ENCODE assay signal across 33 cellular contexts in the genomic region with DNA sequence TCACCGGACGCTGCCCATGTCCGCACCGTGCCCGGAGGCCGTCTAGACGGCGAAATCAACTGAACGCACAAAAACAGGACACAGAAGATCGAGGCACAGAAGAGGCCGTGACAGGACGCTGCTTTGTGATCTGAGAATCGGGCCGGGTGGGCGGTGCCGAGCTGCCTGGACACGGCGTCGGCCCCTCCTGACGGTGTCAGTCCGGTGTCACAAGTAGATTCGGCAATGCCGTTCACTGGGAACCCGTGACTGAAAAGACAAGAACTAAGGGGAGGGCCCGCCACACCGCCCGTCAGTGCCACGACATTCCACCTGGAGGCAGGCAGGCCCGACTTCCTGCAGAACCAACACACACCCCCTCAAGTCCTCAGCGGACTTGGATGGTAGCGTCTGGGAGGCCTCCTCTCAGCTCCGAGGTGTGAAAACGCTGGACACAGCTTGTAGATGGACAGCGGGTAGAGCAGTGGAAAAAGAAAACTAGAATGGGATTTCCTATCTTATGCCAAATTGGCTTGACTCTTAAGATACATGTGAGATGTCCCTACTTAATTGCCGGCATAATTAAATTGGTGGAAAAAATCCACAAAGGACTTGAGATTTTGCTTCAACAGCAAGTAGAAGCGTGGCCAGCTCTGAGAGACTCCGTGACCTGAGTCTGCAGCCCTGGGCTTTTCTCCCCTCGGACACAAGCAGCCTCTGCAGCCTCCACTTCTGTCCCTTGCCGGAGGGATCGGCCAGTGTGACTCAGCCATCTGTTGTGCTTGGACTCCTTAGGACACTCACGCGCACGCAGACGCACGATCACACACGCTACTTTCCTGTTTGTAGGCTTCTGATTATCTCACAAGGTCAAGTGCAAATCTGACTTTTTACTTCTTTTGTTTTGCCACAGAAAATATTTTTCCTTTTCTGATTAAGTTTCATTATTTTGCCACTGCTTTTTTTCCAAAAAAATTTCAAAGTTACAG.
DNase-seq lines count a peak whose midpoint lies in the region; ATAC-seq, FAIRE-seq and TF ChIP-seq lines count a peak whose summit lies in the region.
"Had no signal": no experiment of that assay in that cellular context is flagged by ENCODE, and none has a peak within 500 bp of the region (broad histone marks: within the 10 kb centered on the region; RNA-seq: fewer than 3 reads in every experiment).

No MANE protein-coding gene starts in this region.

- H3K4me1 ChIP-seq in right lobe of liver (no peaks in the 10 kb centered on the region), HepG2 (ENCODE audit: insufficient read depth, low read length) (no peaks in the 10 kb centered on the region)
- H3K4me1 ChIP-seq: gastroesophageal sphincter had no signal

- TF ChIP-seq RAD21 in HepG2 (CRISPR knock-in tag; IDR thresholded peaks at IDR 0.05) = no peak

- WGBS in right lobe of liver (ENCODE audit: insufficient coverage, low coverage, low lambda C conversion rate, missing lambda C conversion rate) = 87% methylated on average over 29 of the region's 46 CpGs
- 97% methylated on average over 45 of the region's 46 CpGs for WGBS in HepG2 (ENCODE audit: low lambda C conversion rate)

- no peaks in the 10 kb centered on the region for H3K4me1 Mint-ChIP-seq in progenitor cell of endocrine pancreas (ENCODE audit: low read depth)
- H3K4me1 Mint-ChIP-seq: activated CD4-positive, alpha-beta T cell treated with anti-CD3 and anti-CD28 coated beads for 36 hours; activated naive CD8-positive, alpha-beta T cell treated with anti-CD3 and anti-CD28 coated beads, Interleukin-2, amount 50 U/mL, for 24 hours; CD4-positive, CD25-positive, alpha-beta regulatory T cell; natural killer cell; stimulated activated memory B cell treated with anti-CD40 and anti-IgM and Interleukin-4, amounts not matched to agents 10 μg/mL and 1 μg/mL and 100 μg/mL, for 72 hours had no signal

- CTCF ChIA-PET in HepG2 (lab: Yijun Ruan, JAX; ENCODE audit: low intra/inter-chr PET ratio, low total read pairs) = no interaction called here

- TF ChIP-seq POLR2A in right lobe of liver (IDR thresholded peaks at IDR 0.05) = no peak
- no peak for TF ChIP-seq POLR2A in HepG2 (IDR thresholded peaks at IDR 0.05; ENCODE audit: insufficient read depth in 1 of 2, low read depth in 2 of 2, low read length in 2 of 2)

- H3K36me3 Mint-ChIP-seq in progenitor cell of endocrine pancreas (ENCODE audit: insufficient read depth) = peaks cover 22% of the 10 kb centered on the region
- H3K36me3 Mint-ChIP-seq: natural killer cell; stimulated activated memory B cell treated with anti-CD40 and anti-IgM and Interleukin-4, amounts not matched to agents 10 μg/mL and 1 μg/mL and 100 μg/mL, for 72 hours had no signal

- H3K27ac Mint-ChIP-seq in progenitor cell of endocrine pancreas = peak overlapping the region; percentile 13
- H3K27ac Mint-ChIP-seq: activated CD4-positive, alpha-beta T cell treated with anti-CD3 and anti-CD28 coated beads for 36 hours; activated naive CD8-positive, alpha-beta T cell treated with anti-CD3 and anti-CD28 coated beads, Interleukin-2, amount 50 U/mL, for 24 hours; CD4-positive, CD25-positive, alpha-beta regulatory T cell; effector memory CD8-positive, alpha-beta T cell; HFFc6; natural killer cell; stimulated activated memory B cell treated with anti-CD40 and anti-IgM and Interleukin-4, amounts not matched to agents 10 μg/mL and 1 μg/mL and 100 μg/mL, for 72 hours had no signal

- H3K9ac ChIP-seq in HepG2 (ENCODE audit: insufficient read depth, low read depth, low read length) = no peak overlapping the region
- H3K9ac ChIP-seq: GM23248 had no signal

- no peaks in the 10 kb centered on the region for H3K9me3 Mint-ChIP-seq in progenitor cell of endocrine pancreas (ENCODE audit: low read depth)
- H3K9me3 Mint-ChIP-seq: effector memory CD8-positive, alpha-beta T cell; HFFc6; natural killer cell; stimulated activated memory B cell treated with anti-CD40 and anti-IgM and Interleukin-4, amounts not matched to agents 10 μg/mL and 1 μg/mL and 100 μg/mL, for 72 hours had no signal

- no peaks in the 10 kb centered on the region for H3K27me3 Mint-ChIP-seq in progenitor cell of endocrine pancreas
- H3K27me3 Mint-ChIP-seq: activated naive CD8-positive, alpha-beta T cell treated with anti-CD3 and anti-CD28 coated beads, Interleukin-2, amount 50 U/mL, for 24 hours; CD4-positive, CD25-positive, alpha-beta regulatory T cell; effector memory CD8-positive, alpha-beta T cell; stimulated activated memory B cell treated with anti-CD40 and anti-IgM and Interleukin-4, amounts not matched to agents 10 μg/mL and 1 μg/mL and 100 μg/mL, for 72 hours had no signal

- no peak overlapping the region for H3K4me2 ChIP-seq in HepG2 (ENCODE audit: low read depth, low read length)

- H3K9me3 ChIP-seq in right lobe of liver (no peaks in the 10 kb centered on the region), HepG2 (ENCODE audit: low read length) (no peaks in the 10 kb centered on the region)
- H3K9me3 ChIP-seq: gastroesophageal sphincter had no signal

- no peaks in the 10 kb centered on the region for H4K20me1 ChIP-seq in HepG2 (ENCODE audit: insufficient read depth, low read length)

- H3K79me2 ChIP-seq in HepG2 (ENCODE audit: insufficient read depth, low read length) = no peaks in the 10 kb centered on the region

- POLR2A ChIA-PET in HepG2 (lab: Yijun Ruan, JAX) = no interaction called here

- no peak for FAIRE-seq in HepG2 (lab: Jason Lieb, UNC)
- FAIRE-seq: A204.1, colon, GM12878, urothelium cell line had no signal

- intact Hi-C loops in right lobe of liver (cut with DNase I) = no loop called here
- intact Hi-C loops in HepG2 (cut with micrococcal nuclease; ENCODE audit: unreplicated experiment) = no loop called here

- no peak overlapping the region for H3K4me3 ChIP-seq in right lobe of liver
- H3K4me3 ChIP-seq in HepG2 (replicated peaks in 1 of 3; ENCODE audit: insufficient read depth in 1 of 3, low read depth in 2 of 3, low read length in 3 of 3) = no peak overlapping the region
- no peak overlapping the region for H3K4me3 ChIP-seq in fibroblast of mammary gland (ENCODE audit: control insufficient read depth, low read depth, low read length)
- H3K4me3 ChIP-seq: gastroesophageal sphincter, GM12878, GM23248 had no signal

- H3K27me3 ChIP-seq in right lobe of liver = no peaks in the 10 kb centered on the region
- no peaks in the 10 kb centered on the region for H3K27me3 ChIP-seq in HepG2 (ENCODE audit: control insufficient read depth in 1 of 2, insufficient read depth in 2 of 2, low read length in 2 of 2)
- H3K27me3 ChIP-seq: brain microvascular endothelial cell, gastroesophageal sphincter had no signal

- no peak overlapping the region for H2AFZ ChIP-seq in HepG2 (ENCODE audit: low read length)
- H2AFZ ChIP-seq: GM23248 had no signal

- H3K36me3 ChIP-seq in right lobe of liver = peaks cover 0 to 11% (median 0%) of the 10 kb centered on the region in 4 donors
- H3K36me3 ChIP-seq in HepG2 (replicated peaks in 1 of 2; ENCODE audit: control insufficient read depth in 1 of 2, insufficient read depth in 2 of 2, low read length in 2 of 2) = peaks cover 1 to 10% of the 10 kb centered on the region in 2 experiments; a peak in 3 of 5 replicates

- peak overlapping the region in 1 of 3 donors; percentile 13 for H3K27ac ChIP-seq in right lobe of liver
- no peak overlapping the region for H3K27ac ChIP-seq in HepG2 (ENCODE audit: extremely low read length, insufficient read depth, low read length)
- H3K27ac ChIP-seq: brain microvascular endothelial cell, gastroesophageal sphincter, GM23248, HL-60 had no signal

- in situ Hi-C loops in HepG2 (cut with HindIII; ENCODE audit: extremely low pct_ligation_motif_present, low pct_unique_long_range_greater_than_20kb) = no loop called here

- peak in 1 of 3 donors; percentile 48 for DNase-seq in right lobe of liver
- DNase-seq in HepG2 (ENCODE audit: low spot score) = no peak
- peak; percentile 57 for DNase-seq in fibroblast of mammary gland (ENCODE audit: low read depth)
- no peak for DNase-seq in progenitor cell of endocrine pancreas (ENCODE audit: low spot score, unreplicated experiment)
- DNase-seq in SIG-M5 treated with dmso at 0.1 percent for 504 hours (lab: John Stamatoyannopoulos, UW; ENCODE audit: unreplicated experiment) = no peak
- no peak for DNase-seq in NCI-H446 (lab: John Stamatoyannopoulos, UW)
- DNase-seq in SHP77 (lab: John Stamatoyannopoulos, UW) = no peak
- DNase-seq: activated CD4-positive, alpha-beta T cell treated with anti-CD3 and anti-CD28 coated beads for 36 hours; activated CD8-positive, alpha-beta memory T cell treated with anti-CD3 and anti-CD28 coated beads for 24 hours; activated gamma-delta T cell; activated naive CD8-positive, alpha-beta T cell treated with anti-CD3 and anti-CD28 coated beads, Interleukin-2, amount 50 U/mL, for 24 hours; brain microvascular endothelial cell; CD4-positive, CD25-positive, alpha-beta regulatory T cell; effector memory CD8-positive, alpha-beta T cell; GM23248; HFFc6; hypothalamus; Kasumi-1; midbrain; MV-4-11; natural killer cell; NCI-H146; NCI-H446 treated with DMSO at 0.1 percent for 48 hours; retina; stimulated activated CD4-positive, alpha-beta T cell treated with anti-CD3 and anti-CD28 coated beads, Interleukin-4, amount 100 ng/mL, for 4 hours had no signal

- H3K4me3 Mint-ChIP-seq in progenitor cell of endocrine pancreas (ENCODE audit: low read depth) = no peak overlapping the region
- H3K4me3 Mint-ChIP-seq: activated CD4-positive, alpha-beta T cell treated with anti-CD3 and anti-CD28 coated beads for 36 hours; activated naive CD8-positive, alpha-beta T cell treated with anti-CD3 and anti-CD28 coated beads, Interleukin-2, amount 50 U/mL, for 24 hours; CD4-positive, CD25-positive, alpha-beta regulatory T cell; effector memory CD8-positive, alpha-beta T cell; HFFc6; natural killer cell; stimulated activated memory B cell treated with anti-CD40 and anti-IgM and Interleukin-4, amounts not matched to agents 10 μg/mL and 1 μg/mL and 100 μg/mL, for 72 hours had no signal

- TF ChIP-seq EP300 in HepG2 (IDR thresholded peaks at IDR 0.05; ENCODE audit: low read depth in 2 of 2, low read length in 2 of 2) (no peak), HepG2 (CRISPR knock-in tag; IDR thresholded peaks at IDR 0.05; ENCODE audit: borderline replicate concordance) (no peak)

- no TSS peak for BruUV-seq in HepG2 (replicated peaks; lab: Mats Ljungman, UMichigan)

- TF ChIP-seq CTCF in right lobe of liver (IDR thresholded peaks at IDR 0.05) = no peak
- no peak for TF ChIP-seq CTCF in HepG2 (CRISPR knock-in tag; IDR thresholded peaks at IDR 0.05)
- TF ChIP-seq CTCF in fibroblast of mammary gland (conservative IDR thresholded peaks at IDR 0.05; ENCODE audit: control insufficient read depth, insufficient read depth, low read depth, low read length) = no peak
- no peak for TF ChIP-seq CTCF in progenitor cell of endocrine pancreas (IDR thresholded peaks at IDR 0.05; ENCODE audit: unreplicated experiment)

- ATAC-seq in right lobe of liver (peak; percentile 55 to 92 (median 82)), HepG2 (no peak), HG02678 (IDR thresholded peaks at IDR 0.05; ENCODE audit: unreplicated experiment) (no peak)
- ATAC-seq: activated CD4-positive, alpha-beta T cell treated with anti-CD3 and anti-CD28 coated beads for 36 hours; activated naive CD8-positive, alpha-beta T cell treated with anti-CD3 and anti-CD28 coated beads, Interleukin-2, amount 50 U/mL, for 24 hours; effector memory CD8-positive, alpha-beta T cell; gastroesophageal sphincter; GM12878; natural killer cell; stimulated activated memory B cell treated with anti-CD40 and anti-IgM and Interleukin-4, amounts not matched to agents 10 μg/mL and 1 μg/mL and 100 μg/mL, for 72 hours had no signal

Comparison
In these comparisons a context has a peak if more than half of its experiments do, and no peak if none do; other contexts are left out.
1. ATAC-seq: peak in right lobe of liver (4 of 4); none in HepG2 (single experiment) and HG02678 (single experiment).